20 cellular contexts compared by ENCODE assay signal in the genomic region with DNA sequence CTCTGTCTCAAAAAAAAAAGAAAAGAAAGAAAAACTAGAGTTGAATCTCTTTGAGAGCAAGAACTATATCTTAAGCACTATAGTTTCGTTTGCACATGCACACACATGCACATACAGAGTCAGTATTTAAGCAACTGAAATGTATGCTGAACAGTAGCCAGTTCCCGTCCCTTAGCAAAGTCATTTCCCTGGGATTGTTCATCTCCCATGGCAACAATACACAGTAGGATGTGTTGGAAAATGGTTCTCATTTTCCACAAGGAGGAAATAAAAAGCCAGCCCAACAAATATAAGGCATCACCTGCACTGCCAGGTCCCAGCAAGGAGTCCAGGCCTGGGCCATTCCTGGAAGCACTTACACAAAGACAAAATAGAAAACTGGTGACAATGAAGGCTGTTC.
"Had no signal": no experiment of that assay in that cellular context is flagged by ENCODE, and none has a peak within 500 bp of the region (broad histone marks: within the 10 kb centered on the region; RNA-seq: fewer than 3 reads in every experiment).

No MANE protein-coding gene starts in this region.

- H3K4me3 ChIP-seq: adrenal gland had no signal

- H3K9me3 Mint-ChIP-seq: activated CD8-positive, alpha-beta T cell treated with anti-CD3 and anti-CD28 coated beads for 36 hours; activated naive CD8-positive, alpha-beta T cell treated with anti-CD3 and anti-CD28 coated beads, Interleukin-2, amount 10 ng/mL, durations not matched to agents 7 days and 5 days; activated T-cell treated with anti-CD3 and anti-CD28 coated beads, Interleukin-2, amount 50 U/mL, for 72 hours; activated T-helper 2 cell treated with anti-CD3 and anti-CD28 coated beads, Interferon-gamma antibody, Interleukin-2, Interleukin-4, amounts not matched to agents 10 μg/mL and 5 μg/mL and 100 μg/mL, durations not matched to agents 14 hours and 24 hours and 36 hours; T-helper 1 cell treated with Interleukin-12 subunit alpha and Interleukin-12 subunit beta and Interleukin-4 antibody, amounts not matched to agents 30 μg/mL and 1 μg/mL, for 36 hours had no signal

- H3K27me3 ChIP-seq: adrenal gland had no signal

- H3K27ac Mint-ChIP-seq: activated CD8-positive, alpha-beta T cell treated with anti-CD3 and anti-CD28 coated beads for 36 hours; activated naive CD8-positive, alpha-beta T cell treated with anti-CD3 and anti-CD28 coated beads, Interleukin-2, amount 10 ng/mL, durations not matched to agents 7 days and 5 days; activated T-cell treated with anti-CD3 and anti-CD28 coated beads, Interleukin-2, amount 50 U/mL, for 72 hours; activated T-helper 2 cell treated with anti-CD3 and anti-CD28 coated beads, Interferon-gamma antibody, Interleukin-2, Interleukin-4, amounts not matched to agents 10 μg/mL and 5 μg/mL and 100 μg/mL, durations not matched to agents 14 hours and 24 hours and 36 hours; T-helper 1 cell treated with Interleukin-12 subunit alpha and Interleukin-12 subunit beta and Interleukin-4 antibody, amounts not matched to agents 30 μg/mL and 1 μg/mL, for 36 hours had no signal

- H3K9me3 ChIP-seq: adrenal gland had no signal

- DNase-seq: activated CD4-positive, alpha-beta T cell treated with anti-CD3 and anti-CD28 coated beads for 4 hours; activated CD8-positive, alpha-beta memory T cell treated with anti-CD3 and anti-CD28 coated beads, Interleukin-2, amount 50 U/mL, for 4 hours; activated CD8-positive, alpha-beta T cell treated with anti-CD3 and anti-CD28 coated beads for 36 hours; activated gamma-delta T cell treated with Interleukin-2 at 50 U/mL for 16 hours; activated naive CD4-positive, alpha-beta T cell treated with anti-CD3 and anti-CD28 coated beads, Interleukin-2, amount 50 U/mL, for 16 hours; activated naive CD8-positive, alpha-beta T cell treated with anti-CD3 and anti-CD28 coated beads, Interleukin-2, amount 10 ng/mL, durations not matched to agents 7 days and 5 days; activated T-cell treated with anti-CD3 and anti-CD28 coated beads, Interleukin-2, amount 50 U/mL, for 72 hours; adrenal gland; anterior cingulate cortex; Karpas-422; NCI-H1105 treated with DMSO at 0.1 percent for 48 hours; NCI-H1436 treated with DMSO at 0.1 percent for 48 hours; NCI-H1930; NCI-H226; NCI-H510A treated with DMSO at 0.1 percent for 48 hours; PC-3; SHP77 treated with DMSO at 0.1 percent for 48 hours had no signal

- H3K36me3 ChIP-seq: adrenal gland had no signal

- H3K4me3 Mint-ChIP-seq: activated CD8-positive, alpha-beta T cell treated with anti-CD3 and anti-CD28 coated beads for 36 hours; activated naive CD8-positive, alpha-beta T cell treated with anti-CD3 and anti-CD28 coated beads, Interleukin-2, amount 10 ng/mL, durations not matched to agents 7 days and 5 days; activated T-cell treated with anti-CD3 and anti-CD28 coated beads, Interleukin-2, amount 50 U/mL, for 72 hours; T-helper 1 cell treated with Interleukin-12 subunit alpha and Interleukin-12 subunit beta and Interleukin-4 antibody, amounts not matched to agents 30 μg/mL and 1 μg/mL, for 36 hours had no signal

- H3K36me3 Mint-ChIP-seq: activated naive CD8-positive, alpha-beta T cell treated with anti-CD3 and anti-CD28 coated beads, Interleukin-2, amount 10 ng/mL, durations not matched to agents 7 days and 5 days had no signal

- H3K27me3 Mint-ChIP-seq: activated CD8-positive, alpha-beta T cell treated with anti-CD3 and anti-CD28 coated beads for 36 hours; activated naive CD8-positive, alpha-beta T cell treated with anti-CD3 and anti-CD28 coated beads, Interleukin-2, amount 10 ng/mL, durations not matched to agents 7 days and 5 days had no signal

- ATAC-seq: activated CD4-positive, CD25-positive, alpha-beta regulatory T cell treated with anti-CD3 and anti-CD28 coated beads, Interleukin-2, amount 50 U/mL, for 24 hours; activated CD8-positive, alpha-beta T cell treated with anti-CD3 and anti-CD28 coated beads for 36 hours; activated T-cell treated with anti-CD3 and anti-CD28 coated beads, Interleukin-2, amount 50 U/mL, for 72 hours; PC-3 had no signal

- H3K27ac ChIP-seq: adrenal gland had no signal
